18 cellular contexts compared by ENCODE assay signal in the genomic region with DNA sequence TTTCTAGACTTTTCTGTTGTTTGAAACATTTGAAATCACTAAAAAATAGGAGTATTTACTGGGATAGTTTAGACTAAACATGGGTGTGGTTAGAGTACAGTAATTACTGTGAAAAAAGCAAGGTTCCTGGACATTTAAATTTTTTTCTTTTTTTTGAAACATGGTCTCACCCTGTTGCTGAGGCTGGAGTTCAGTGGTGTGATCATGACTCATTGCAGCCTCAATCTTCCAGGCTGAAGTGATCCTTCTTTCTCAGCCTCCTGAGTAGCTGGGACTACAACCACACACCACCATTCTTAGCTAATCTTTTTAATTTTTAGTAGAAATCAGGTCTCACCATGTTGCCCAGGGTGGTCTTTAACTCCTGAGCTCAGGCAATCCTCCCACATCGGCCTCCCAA. TPM values are rescaled to one million over a fixed set of nuclear protein-coding genes. Genes with fewer than 3 reads are reported as not detected.
DNase-seq lines count a peak whose midpoint lies in the region; ATAC-seq and TF ChIP-seq lines count a peak whose summit lies in the region.
"Had no signal": no experiment of that assay in that cellular context is flagged by ENCODE, and none has a peak within 500 bp of the region (broad histone marks: within the 10 kb centered on the region; RNA-seq: fewer than 3 reads in every experiment).

No MANE protein-coding gene starts in this region.

- peaks cover 4% of the 10 kb centered on the region for H3K36me3 Mint-ChIP-seq in activated T-helper 1 cell treated with anti-CD3 and anti-CD28 coated beads, Interleukin-12 subunit alpha, Interleukin-12 subunit beta, Interleukin-2, Interleukin-4 antibody, amounts not matched to agents 30 ng/mL and 10 ng/mL and 1 ng/mL, durations not matched to agents 14 hours and 24 hours and 36 hours (ENCODE audit: low read depth)
- peaks cover 14% of the 10 kb centered on the region for H3K36me3 Mint-ChIP-seq in effector memory CD8-positive, alpha-beta T cell (ENCODE audit: insufficient read depth)

- DNase-seq in IMR-90 (peak; percentile 12), amniotic epithelial cell (ENCODE audit: low read depth) (peak; percentile 29), fibroblast of the aortic adventitia (ENCODE audit: low read depth) (peak; percentile 37), stomach (no peak), NCI-H146 (lab: John Stamatoyannopoulos, UW) (no peak)
- no peak for DNase-seq in activated T-helper 1 cell treated with anti-CD3 and anti-CD28 coated beads, Interleukin-12 subunit alpha, Interleukin-12 subunit beta, Interleukin-2, Interleukin-4 antibody, amounts not matched to agents 30 ng/mL and 10 ng/mL and 1 ng/mL, durations not matched to agents 14 hours and 24 hours and 36 hours (ENCODE audit: low spot score)
- no peak for DNase-seq in effector memory CD8-positive, alpha-beta T cell
- no peak for DNase-seq in activated naive CD4-positive, alpha-beta T cell (lab: John Stamatoyannopoulos, UW)
- DNase-seq: activated CD4-positive, alpha-beta T cell treated with anti-CD3 and anti-CD28 coated beads, Interleukin-2, amount 10 ng/mL, durations not matched to agents 7 days and 5 days; activated T-cell treated with anti-CD3 and anti-CD28 coated beads, Interleukin-2, amount 50 U/mL, for 4 hours; NCI-H2107; Right ventricle myocardium superior; stimulated activated CD4-positive, alpha-beta T cell treated with anti-CD3 and anti-CD28 coated beads, Interleukin-2, amount 100 ng/mL, for 24 hours; T1000; thyroid gland had no signal

- no peak for TF ChIP-seq POLR2A in IMR-90 (IDR thresholded peaks at IDR 0.05; ENCODE audit: low read depth, low read length)
- no peak for TF ChIP-seq POLR2A in stomach (IDR thresholded peaks at IDR 0.05)

- H3K27me3 ChIP-seq in IMR-90 (ENCODE audit: control insufficient read depth, insufficient read depth, low read length) = no peaks in the 10 kb centered on the region
- no peaks in the 10 kb centered on the region for H3K27me3 ChIP-seq in stomach
- H3K27me3 ChIP-seq: thyroid gland had no signal

- peaks cover 18% of the 10 kb centered on the region for H4K20me1 ChIP-seq in IMR-90 (ENCODE audit: insufficient read depth, low read length)

- H4K8ac ChIP-seq in IMR-90 (ENCODE audit: low read depth in 2 of 2, low read length in 2 of 2) = no peak overlapping the region

- no peak overlapping the region for H2AFZ ChIP-seq in IMR-90 (replicated peaks; ENCODE audit: low read length, poor library complexity)

- no peak overlapping the region for H2AK9ac ChIP-seq in IMR-90 (replicated peaks; ENCODE audit: low read depth, low read length, poor library complexity)

- H4K91ac ChIP-seq in IMR-90 (ENCODE audit: insufficient read depth, low read depth, low read length) = no peak overlapping the region

- 40% methylated on average over 1 of the region's 1 CpG; no CpG with 5 or more reads in 1 of the 2 experiments for WGBS in IMR-90 (ENCODE audit: extremely low coverage in 2 of 2, insufficient read length in 1 of 2), 2 experiments
- WGBS in stomach, 5 donors = 91 to 100% (median 98%) methylated on average over 1 of the region's 1 CpG

- H3K9me1 ChIP-seq in IMR-90 (ENCODE audit: insufficient read depth, low read length) = peaks cover 4% of the 10 kb centered on the region

- no peak for ATAC-seq in IMR-90 (ENCODE audit: low read depth)
- ATAC-seq in effector memory CD8-positive, alpha-beta T cell (replicated peaks) = no peak
- ATAC-seq: activated T-cell treated with anti-CD3 and anti-CD28 coated beads, Interleukin-2, amount 50 U/mL, for 4 hours had no signal

- H3K4me3 ChIP-seq in IMR-90 (ENCODE audit: insufficient read depth, low read depth, low read length) = no peak overlapping the region
- H3K4me3 ChIP-seq in fibroblast of the aortic adventitia (ENCODE audit: low read depth, low read length) = no peak overlapping the region
- no peak overlapping the region for H3K4me3 ChIP-seq in stomach
- H3K4me3 ChIP-seq: coronary artery, prostate gland, thyroid gland had no signal

- no peak overlapping the region for H2BK15ac ChIP-seq in IMR-90 (ENCODE audit: low read depth, low read length)

- dilution Hi-C loops in IMR-90 (cut with HindIII; ENCODE audit: low sequenced_read_pairs, unreplicated experiment) = no loop called here

- no peak overlapping the region for H2BK5ac ChIP-seq in IMR-90 (ENCODE audit: low read depth, low read length, poor library complexity, severe bottlenecking)

- no peak for TF ChIP-seq RAD21 in IMR-90 (IDR thresholded peaks at IDR 0.05; ENCODE audit: low read length)

- BruUV-seq in IMR-90 (replicated peaks; lab: Mats Ljungman, UMichigan) = no TSS peak

- TF ChIP-seq CTCF in IMR-90 (conservative IDR thresholded peaks at IDR 0.05; ENCODE audit: low read depth, low read length) (no peak), fibroblast of the aortic adventitia (IDR thresholded peaks at IDR 0.05; ENCODE audit: insufficient read depth, low read length) (no peak), stomach (IDR thresholded peaks at IDR 0.05) (no peak)

- H3K4me3 Mint-ChIP-seq in activated T-helper 1 cell treated with anti-CD3 and anti-CD28 coated beads, Interleukin-12 subunit alpha, Interleukin-12 subunit beta, Interleukin-2, Interleukin-4 antibody, amounts not matched to agents 30 ng/mL and 10 ng/mL and 1 ng/mL, durations not matched to agents 14 hours and 24 hours and 36 hours = no peak overlapping the region
- no peak overlapping the region for H3K4me3 Mint-ChIP-seq in effector memory CD8-positive, alpha-beta T cell
- H3K4me3 Mint-ChIP-seq: activated CD4-positive, alpha-beta T cell treated with anti-CD3 and anti-CD28 coated beads, Interleukin-2, amount 10 ng/mL, durations not matched to agents 7 days and 5 days; activated T-cell treated with anti-CD3 and anti-CD28 coated beads, Interleukin-2, amount 50 U/mL, for 4 hours had no signal

- CTCF ChIA-PET in IMR-90 (lab: Yijun Ruan, JAX) = no interaction called here

- no peak overlapping the region for H3K4me2 ChIP-seq in IMR-90 (ENCODE audit: low read depth, low read length)

- no peak overlapping the region for H3K27ac Mint-ChIP-seq in activated T-helper 1 cell treated with anti-CD3 and anti-CD28 coated beads, Interleukin-12 subunit alpha, Interleukin-12 subunit beta, Interleukin-2, Interleukin-4 antibody, amounts not matched to agents 30 ng/mL and 10 ng/mL and 1 ng/mL, durations not matched to agents 14 hours and 24 hours and 36 hours
- H3K27ac Mint-ChIP-seq in effector memory CD8-positive, alpha-beta T cell = peak overlapping the region in 1 of 2 donors; percentile 20
- H3K27ac Mint-ChIP-seq: activated CD4-positive, alpha-beta T cell treated with anti-CD3 and anti-CD28 coated beads, Interleukin-2, amount 10 ng/mL, durations not matched to agents 7 days and 5 days had no signal

- no peak overlapping the region for H3K14ac ChIP-seq in IMR-90 (replicated peaks; ENCODE audit: low read depth, low read length)

- no peak overlapping the region for H3K56ac ChIP-seq in IMR-90 (ENCODE audit: extremely low read depth, insufficient read depth, low read length)

- peak overlapping the region; percentile 35; the same call in 1 of the 2 replicates for H3K18ac ChIP-seq in IMR-90 (ENCODE audit: low read depth, low read length)

- H3K27me3 Mint-ChIP-seq in activated T-helper 1 cell treated with anti-CD3 and anti-CD28 coated beads, Interleukin-12 subunit alpha, Interleukin-12 subunit beta, Interleukin-2, Interleukin-4 antibody, amounts not matched to agents 30 ng/mL and 10 ng/mL and 1 ng/mL, durations not matched to agents 14 hours and 24 hours and 36 hours (ENCODE audit: insufficient read depth) = no peaks in the 10 kb centered on the region
- H3K27me3 Mint-ChIP-seq in effector memory CD8-positive, alpha-beta T cell = no peaks in the 10 kb centered on the region
- H3K27me3 Mint-ChIP-seq: activated CD4-positive, alpha-beta T cell treated with anti-CD3 and anti-CD28 coated beads, Interleukin-2, amount 10 ng/mL, durations not matched to agents 7 days and 5 days had no signal

- no peak overlapping the region for H2BK120ac ChIP-seq in IMR-90 (ENCODE audit: low read depth, low read length)

- intact Hi-C loops in IMR-90 (cut with micrococcal nuclease) (no loop called here), stomach (cut with DNase I; ENCODE audit: low total_unique reads) (no loop called here)
- intact Hi-C loops in activated T-helper 1 cell treated with anti-CD3 and anti-CD28 coated beads, Interleukin-12 subunit alpha, Interleukin-12 subunit beta, Interleukin-2, Interleukin-4 antibody, amounts not matched to agents 30 ng/mL and 10 ng/mL and 1 ng/mL, durations not matched to agents 14 hours and 24 hours and 36 hours (cut with micrococcal nuclease) = no loop called here

- no peak overlapping the region for H3K9ac ChIP-seq in IMR-90 (ENCODE audit: low read depth, low read length)

- H3K9me3 ChIP-seq in IMR-90 (ENCODE audit: control insufficient read depth, insufficient read depth, low read length) (no peaks in the 10 kb centered on the region), stomach (no peaks in the 10 kb centered on the region)
- H3K9me3 ChIP-seq: prostate gland, thyroid gland had no signal

- H3K9me3 Mint-ChIP-seq in activated T-helper 1 cell treated with anti-CD3 and anti-CD28 coated beads, Interleukin-12 subunit alpha, Interleukin-12 subunit beta, Interleukin-2, Interleukin-4 antibody, amounts not matched to agents 30 ng/mL and 10 ng/mL and 1 ng/mL, durations not matched to agents 14 hours and 24 hours and 36 hours = no peaks in the 10 kb centered on the region
- no peaks in the 10 kb centered on the region for H3K9me3 Mint-ChIP-seq in effector memory CD8-positive, alpha-beta T cell
- H3K9me3 Mint-ChIP-seq: activated CD4-positive, alpha-beta T cell treated with anti-CD3 and anti-CD28 coated beads, Interleukin-2, amount 10 ng/mL, durations not matched to agents 7 days and 5 days; activated T-cell treated with anti-CD3 and anti-CD28 coated beads, Interleukin-2, amount 50 U/mL, for 4 hours had no signal

- no peak overlapping the region for H2BK20ac ChIP-seq in IMR-90 (ENCODE audit: low read depth, low read length)

- no peaks in the 10 kb centered on the region for H3K4me1 Mint-ChIP-seq in activated T-helper 1 cell treated with anti-CD3 and anti-CD28 coated beads, Interleukin-12 subunit alpha, Interleukin-12 subunit beta, Interleukin-2, Interleukin-4 antibody, amounts not matched to agents 30 ng/mL and 10 ng/mL and 1 ng/mL, durations not matched to agents 14 hours and 24 hours and 36 hours (ENCODE audit: low read depth)
- H3K4me1 Mint-ChIP-seq in effector memory CD8-positive, alpha-beta T cell (ENCODE audit: low read depth in 2 of 2) = no peaks in the 10 kb centered on the region
- H3K4me1 Mint-ChIP-seq: activated CD4-positive, alpha-beta T cell treated with anti-CD3 and anti-CD28 coated beads, Interleukin-2, amount 10 ng/mL, durations not matched to agents 7 days and 5 days had no signal

- H3K4me1 ChIP-seq in IMR-90 (ENCODE audit: control insufficient read depth, insufficient read depth, low read length) (peaks cover 6% of the 10 kb centered on the region), stomach (peaks cover 0 to 13% (median 4%) of the 10 kb centered on the region in 4 donors)
- H3K4me1 ChIP-seq: thyroid gland had no signal

- H3K79me1 ChIP-seq in IMR-90 (ENCODE audit: low read depth in 1 of 2, low read length in 2 of 2) = no peaks in the 10 kb centered on the region

- H2AK5ac ChIP-seq in IMR-90 (ENCODE audit: low read depth, low read length) = peak overlapping the region; percentile 11; the same call in 1 of the 2 replicates

- in situ Hi-C loops in IMR-90 (cut with MboI; ENCODE audit: low sequenced_read_pairs) = no loop called here

- TF ChIP-seq EP300 in stomach (IDR thresholded peaks at IDR 0.05) = no peak

- H3K27ac ChIP-seq in IMR-90 (ENCODE audit: insufficient read depth, low read length) (peak overlapping the region; percentile 1; the same call in 1 of the 2 replicates), stomach (peak overlapping the region in 3 of 5 donors; percentile 19 to 65 (median 58))
- H3K27ac ChIP-seq: coronary artery, thyroid gland had no signal

- H3K4ac ChIP-seq in IMR-90 (ENCODE audit: low read depth, low read length) = no peak overlapping the region

- POLR2A ChIA-PET in IMR-90 (lab: Charles Lee; ENCODE audit: unreplicated experiment) = no interaction called here

- H3K36me3 ChIP-seq in IMR-90 (ENCODE audit: control insufficient read depth, insufficient read depth, low read length) (peaks cover 16% of the 10 kb centered on the region), stomach (peaks cover 14 to 54% (median 40%) of the 10 kb centered on the region in 4 donors)
- H3K36me3 ChIP-seq: prostate gland had no signal

- no peak overlapping the region for H3K23ac ChIP-seq in IMR-90 (ENCODE audit: low read depth, low read length)

- no peak overlapping the region for H4K5ac ChIP-seq in IMR-90 (ENCODE audit: low read depth, low read length)

RNA-seq across cellular contexts. Expression of a gene that starts 20.4 kb away (rescaled TPM):
- total RNA-seq in IMR-90 (2012; rRNA removed) = not detected in 2 replicates
- polyA plus RNA-seq in IMR-90 (2012; rRNA removed) = 0.06 and 0.07 TPM in 2 replicates
- not detected in 2 replicates for polyA plus RNA-seq in IMR-90 (2012; cell fraction: cytosol; rRNA removed)
- 0.65 and 0.78 TPM in 2 replicates for polyA plus RNA-seq in IMR-90 (2012; cell fraction: nucleus; rRNA removed; ENCODE audit: low replicate concordance)
- 0.18 and 1.6 TPM in 2 replicates for total RNA-seq in fibroblast of the aortic adventitia (ENCODE audit: low replicate concordance)
- total RNA-seq in stomach = 1 to 10 TPM in 2 of 5 donors, under 1 TPM in 1, not detected in 2; 0.55 to 4.0 (median 1.9) TPM
- polyA plus RNA-seq in stomach = 1 to 10 TPM in 1 of 3 donors, under 1 TPM in 2; 0.44 to 3.9 (median 0.61) TPM
- total RNA-seq in activated T-helper 1 cell treated with anti-CD3 and anti-CD28 coated beads, Interleukin-12 subunit alpha, Interleukin-12 subunit beta, Interleukin-2, Interleukin-4 antibody, amounts not matched to agents 30 ng/mL and 10 ng/mL and 1 ng/mL, durations not matched to agents 14 hours and 24 hours and 36 hours = 0.26 and 0.27 TPM in 2 replicates

RNA-seq across cellular contexts. Expression of a gene that starts 35.4 kb away (rescaled TPM):
- total RNA-seq in IMR-90 (2012; rRNA removed) (17.5 and 19.4 TPM in 2 replicates), fibroblast of the aortic adventitia (ENCODE audit: low replicate concordance) (89.0 and 210 TPM in 2 replicates), stomach (10 to 100 TPM; 30.7 to 84.8 (median 53.5) TPM)
- polyA plus RNA-seq in IMR-90 (2012; rRNA removed) (103 and 115 TPM in 2 replicates), stomach (10 to 100 TPM; 33.9 to 67.0 (median 62.6) TPM)
- polyA plus RNA-seq in IMR-90 (2012; cell fraction: cytosol; rRNA removed) = 63.3 and 67.6 TPM in 2 replicates
- polyA plus RNA-seq in IMR-90 (2012; cell fraction: nucleus; rRNA removed; ENCODE audit: low replicate concordance) = 96.3 and 166 TPM in 2 replicates
- total RNA-seq in activated T-helper 1 cell treated with anti-CD3 and anti-CD28 coated beads, Interleukin-12 subunit alpha, Interleukin-12 subunit beta, Interleukin-2, Interleukin-4 antibody, amounts not matched to agents 30 ng/mL and 10 ng/mL and 1 ng/mL, durations not matched to agents 14 hours and 24 hours and 36 hours = 55.7 and 61.0 TPM in 2 replicates

RNA-seq across cellular contexts. Expression of a gene that starts 57.7 kb away (rescaled TPM):
- total RNA-seq in IMR-90 (2012; rRNA removed) = not detected in 2 replicates
- polyA plus RNA-seq in IMR-90 (2012; rRNA removed) = not detected in 2 replicates
- polyA plus RNA-seq in IMR-90 (2012; cell fraction: cytosol; rRNA removed) = not detected in 2 replicates
- polyA plus RNA-seq in IMR-90 (2012; cell fraction: nucleus; rRNA removed; ENCODE audit: low replicate concordance) = not detected in 2 replicates
- total RNA-seq in fibroblast of the aortic adventitia (ENCODE audit: low replicate concordance) = not detected in 2 replicates
- total RNA-seq in stomach = not detected
- not detected for polyA plus RNA-seq in stomach
- not detected in 2 replicates for total RNA-seq in activated T-helper 1 cell treated with anti-CD3 and anti-CD28 coated beads, Interleukin-12 subunit alpha, Interleukin-12 subunit beta, Interleukin-2, Interleukin-4 antibody, amounts not matched to agents 30 ng/mL and 10 ng/mL and 1 ng/mL, durations not matched to agents 14 hours and 24 hours and 36 hours
- total RNA-seq: activated CD4-positive, alpha-beta T cell treated with anti-CD3 and anti-CD28 coated beads, Interleukin-2, amount 10 ng/mL, durations not matched to agents 7 days and 5 days; activated T-cell treated with anti-CD3 and anti-CD28 coated beads, Interleukin-2, amount 50 U/mL, for 4 hours; prostate gland; Right ventricle myocardium superior; thyroid gland had no signal
- polyA plus RNA-seq: keratinocyte had no signal

Comparison
In these comparisons a context has a peak if more than half of its experiments do, and no peak if none do; other contexts are left out.
1. DNase-seq: peak in IMR-90 (single experiment), amniotic epithelial cell (single experiment) and fibroblast of the aortic adventitia (single experiment); none in stomach (single experiment), NCI-H146 (single experiment), activated T-helper 1 cell treated with anti-CD3 and anti-CD28 coated beads, Interleukin-12 subunit alpha, Interleukin-12 subunit beta, Interleukin-2, Interleukin-4 antibody, amounts not matched to agents 30 ng/mL and 10 ng/mL and 1 ng/mL, durations not matched to agents 14 hours and 24 hours and 36 hours (single experiment), effector memory CD8-positive, alpha-beta T cell (0 of 3) and activated naive CD4-positive, alpha-beta T cell (0 of 4).